In genomic region chr4:113762061-113762850, GRCh38 we compare ENCODE assay signal across 8 cellular contexts. TPM values are rescaled to one million over a fixed set of nuclear protein-coding genes. Genes with fewer than 3 reads are reported as not detected.
DNase-seq lines count a peak whose midpoint lies in the region; ATAC-seq and TF ChIP-seq lines count a peak whose summit lies in the region.

No MANE protein-coding gene starts in this region.

- H3K36me3 ChIP-seq in ES-I3 (ENCODE audit: insufficient read depth, low read length) (no peaks in the 10 kb centered on the region), H7 (replicated peaks; ENCODE audit: control insufficient read depth, insufficient read depth, low read length) (no peaks in the 10 kb centered on the region)

- peaks cover 5% of the 10 kb centered on the region for H3K36me3 Mint-ChIP-seq in nephron (ENCODE audit: low read depth)

- peak overlapping the region; percentile 97 to 99 (median 99) for H3K27ac Mint-ChIP-seq in nephron

- peaks cover 4% of the 10 kb centered on the region; the same call in 1 of the 2 replicates for H3K4me1 ChIP-seq in ES-I3 (ENCODE audit: insufficient read depth, low read length)

- H3K27me3 ChIP-seq in H7 (ENCODE audit: control insufficient read depth, insufficient read depth, low read length): peaks cover 10% of the 10 kb centered on the region

- DNase-seq in H7 (peak; percentile 83), M059J (ENCODE audit: low read depth) (peak; percentile 98), SHP77 (lab: John Stamatoyannopoulos, UW) (peak; percentile 91 to 93), activated gamma-delta T cell treated with Interleukin-2 at 50 U/mL for 16 hours (peak; percentile 98), fibroblast of the conjunctiva (ENCODE audit: low read depth) (peak; percentile 100)
- peak; percentile 98 for DNase-seq in stimulated activated naive CD8-positive, alpha-beta T cell treated with anti-CD3 and anti-CD28 coated beads, Interleukin-15, Interleukin-2, amounts not matched to agents 100 U/mL and 50 U/mL, for 24 hours

- H3K4me1 Mint-ChIP-seq in nephron: peaks cover 26% of the 10 kb centered on the region

- peak overlapping the region; percentile 86 to 89 (median 88) for H3K4me3 Mint-ChIP-seq in nephron

- H3K4me3 ChIP-seq in H7 (ENCODE audit: insufficient read depth, low read depth, low read length): peak overlapping the region; percentile 83

- H3K9me3 Mint-ChIP-seq in nephron: no peaks in the 10 kb centered on the region

- H3K9me3 ChIP-seq in ES-I3 (ENCODE audit: control insufficient read depth, insufficient read depth, low read length): no peaks in the 10 kb centered on the region

- peak; percentile 82 for ATAC-seq in stimulated activated naive CD8-positive, alpha-beta T cell treated with anti-CD3 and anti-CD28 coated beads, Interleukin-15, Interleukin-2, amounts not matched to agents 100 U/mL and 50 U/mL, for 24 hours

- no peaks in the 10 kb centered on the region for H3K27me3 Mint-ChIP-seq in nephron (ENCODE audit: low read depth)

- H3K9ac ChIP-seq in ES-I3 (ENCODE audit: low read depth, low read length): peak overlapping the region; percentile 88

- peak in 1 of 3 experiments; percentile 25 for TF ChIP-seq CTCF in nephron (IDR thresholded peaks at IDR 0.05; ENCODE audit: unreplicated experiment in 3 of 3)

RNA-seq across cellular contexts. Expression of gene CAMK2D, which starts 0.7 kb away (rescaled TPM):
- 21.5 and 29.0 TPM in 2 replicates for total RNA-seq in H7 (2014; rRNA removed; shearing (Covaris generic))
- 14.8 and 24.4 TPM in 2 replicates for total RNA-seq in M059J (2014; rRNA removed; shearing (Covaris generic))

Comparison
In these comparisons a context has a peak if more than half of its experiments do, and no peak if none do; other contexts are left out.
1. Peak in every context shown above with its lines: DNase-seq, ATAC-seq and H3K4me3 ChIP-seq.